ENCODE assay signal across 8 cellular contexts in the genomic region with DNA sequence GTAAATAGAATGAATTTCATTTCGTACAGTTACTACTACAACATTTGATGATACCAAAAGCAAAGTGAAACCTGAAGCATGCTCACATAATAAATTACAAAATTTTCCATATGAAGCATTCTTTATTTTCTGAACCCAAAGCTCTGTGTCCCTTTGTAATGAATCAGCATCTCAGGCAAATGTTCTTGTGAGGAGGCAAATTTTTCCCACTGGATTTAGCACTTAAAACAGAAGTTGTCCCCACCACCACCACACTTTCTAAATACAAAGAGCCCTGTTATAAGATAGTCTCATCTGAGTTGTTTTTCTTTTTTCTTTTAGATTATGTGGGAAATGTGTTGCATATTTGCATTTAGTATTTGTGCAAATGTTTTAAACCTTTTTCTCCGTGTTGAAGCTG.
DNase-seq lines count a peak whose midpoint lies in the region; ATAC-seq lines count a peak whose summit lies in the region.

No MANE protein-coding gene starts in this region.

- no peaks in the 10 kb centered on the region for H3K9me2 ChIP-seq in GM23248 (ENCODE audit: insufficient read depth)

- H2AFZ ChIP-seq in GM23248 = peak overlapping the region; percentile 93

- no peaks in the 10 kb centered on the region for H3K9me3 Mint-ChIP-seq in activated T-helper 1 cell treated with anti-CD3 and anti-CD28 coated beads, Interleukin-12 subunit alpha, Interleukin-12 subunit beta, Interleukin-2, Interleukin-4 antibody, amounts not matched to agents 30 ng/mL and 10 ng/mL and 1 ng/mL, durations not matched to agents 14 hours and 24 hours and 36 hours
- H3K9me3 Mint-ChIP-seq in stimulated activated effector memory CD8-positive, alpha-beta T cell treated with anti-CD3 and anti-CD28 coated beads, Interleukin-12 subunit alpha, Interleukin-12 subunit beta, amount 100 ng/mL, for 72 hours = no peaks in the 10 kb centered on the region

- peak; percentile 29 for DNase-seq in Ammon's horn (ENCODE audit: low spot score)
- DNase-seq in GM23248 = peak; percentile 61
- no peak for DNase-seq in activated T-helper 1 cell treated with anti-CD3 and anti-CD28 coated beads, Interleukin-12 subunit alpha, Interleukin-12 subunit beta, Interleukin-2, Interleukin-4 antibody, amounts not matched to agents 30 ng/mL and 10 ng/mL and 1 ng/mL, durations not matched to agents 14 hours and 24 hours and 36 hours (ENCODE audit: low spot score)
- no peak for DNase-seq in stimulated activated effector memory CD8-positive, alpha-beta T cell treated with anti-CD3 and anti-CD28 coated beads, Interleukin-12 subunit alpha, Interleukin-12 subunit beta, amount 100 ng/mL, for 72 hours (ENCODE audit: low spot score in 2 of 2)
- DNase-seq in NOMO-1 treated with dmso at 0.1 percent for 144 hours (lab: John Stamatoyannopoulos, UW; ENCODE audit: unreplicated experiment) = no peak
- DNase-seq in AG08396 (ENCODE audit: low spot score) = no peak

- H3K36me3 Mint-ChIP-seq in activated T-helper 1 cell treated with anti-CD3 and anti-CD28 coated beads, Interleukin-12 subunit alpha, Interleukin-12 subunit beta, Interleukin-2, Interleukin-4 antibody, amounts not matched to agents 30 ng/mL and 10 ng/mL and 1 ng/mL, durations not matched to agents 14 hours and 24 hours and 36 hours (ENCODE audit: low read depth) = peaks cover 3% of the 10 kb centered on the region
- no peaks in the 10 kb centered on the region for H3K36me3 Mint-ChIP-seq in stimulated activated effector memory CD8-positive, alpha-beta T cell treated with anti-CD3 and anti-CD28 coated beads, Interleukin-12 subunit alpha, Interleukin-12 subunit beta, amount 100 ng/mL, for 72 hours

- H3K9ac ChIP-seq in GM23248 = peak overlapping the region; percentile 87

- H3F3A ChIP-seq in GM23248 (ENCODE audit: insufficient read depth) = peaks cover 21% of the 10 kb centered on the region

- H3K36me3 ChIP-seq in GM23248 (ENCODE audit: low read depth) = no peaks in the 10 kb centered on the region

- intact Hi-C loops in activated T-helper 1 cell treated with anti-CD3 and anti-CD28 coated beads, Interleukin-12 subunit alpha, Interleukin-12 subunit beta, Interleukin-2, Interleukin-4 antibody, amounts not matched to agents 30 ng/mL and 10 ng/mL and 1 ng/mL, durations not matched to agents 14 hours and 24 hours and 36 hours (cut with micrococcal nuclease) = loop anchor here (2.0 to 5.0 kb wide), 5 partner anchors 330 to 1013 kb away; partner anchors contain the start of genes CISD2, MANBA, SLC9B2 and UBE2D3

- WGBS in GM23248 (ENCODE audit: low coverage in 1 of 2, low lambda C conversion rate in 2 of 2, missing lambda C conversion rate in 2 of 2), 2 experiments = 3 to 8% methylated on average over 2 of the region's 2 CpGs

- H3K4me1 ChIP-seq in GM23248 (ENCODE audit: insufficient read depth) = peaks cover 16% of the 10 kb centered on the region

- H3K27me3 Mint-ChIP-seq in activated T-helper 1 cell treated with anti-CD3 and anti-CD28 coated beads, Interleukin-12 subunit alpha, Interleukin-12 subunit beta, Interleukin-2, Interleukin-4 antibody, amounts not matched to agents 30 ng/mL and 10 ng/mL and 1 ng/mL, durations not matched to agents 14 hours and 24 hours and 36 hours (ENCODE audit: insufficient read depth) = peaks cover 5% of the 10 kb centered on the region

- H3K9me3 ChIP-seq in GM23248 (ENCODE audit: low read depth) (no peaks in the 10 kb centered on the region), iPS-18c (ENCODE audit: control insufficient read depth, insufficient read depth, low read length) (no peaks in the 10 kb centered on the region)

- peak overlapping the region; percentile 86 for H3K4me3 ChIP-seq in GM23248
- H3K4me3 ChIP-seq in iPS-18c (ENCODE audit: insufficient read depth, low read depth, low read length) = peak overlapping the region; percentile 32; the same call in 1 of the 2 replicates

- peak overlapping the region; percentile 87 for H3K4me3 Mint-ChIP-seq in activated T-helper 1 cell treated with anti-CD3 and anti-CD28 coated beads, Interleukin-12 subunit alpha, Interleukin-12 subunit beta, Interleukin-2, Interleukin-4 antibody, amounts not matched to agents 30 ng/mL and 10 ng/mL and 1 ng/mL, durations not matched to agents 14 hours and 24 hours and 36 hours
- peak overlapping the region; percentile 76 for H3K4me3 Mint-ChIP-seq in stimulated activated effector memory CD8-positive, alpha-beta T cell treated with anti-CD3 and anti-CD28 coated beads, Interleukin-12 subunit alpha, Interleukin-12 subunit beta, amount 100 ng/mL, for 72 hours

- no peaks in the 10 kb centered on the region for H3K79me2 ChIP-seq in GM23248 (ENCODE audit: insufficient read depth)

- peak overlapping the region; percentile 82 for H3K27ac Mint-ChIP-seq in activated T-helper 1 cell treated with anti-CD3 and anti-CD28 coated beads, Interleukin-12 subunit alpha, Interleukin-12 subunit beta, Interleukin-2, Interleukin-4 antibody, amounts not matched to agents 30 ng/mL and 10 ng/mL and 1 ng/mL, durations not matched to agents 14 hours and 24 hours and 36 hours
- peak overlapping the region; percentile 86 for H3K27ac Mint-ChIP-seq in stimulated activated effector memory CD8-positive, alpha-beta T cell treated with anti-CD3 and anti-CD28 coated beads, Interleukin-12 subunit alpha, Interleukin-12 subunit beta, amount 100 ng/mL, for 72 hours

- no peaks in the 10 kb centered on the region for H4K20me1 ChIP-seq in GM23248 (ENCODE audit: insufficient read depth)

- ATAC-seq in stimulated activated effector memory CD8-positive, alpha-beta T cell treated with anti-CD3 and anti-CD28 coated beads, Interleukin-12 subunit alpha, Interleukin-12 subunit beta, amount 100 ng/mL, for 72 hours = no peak
- ATAC-seq in HG03432 (IDR thresholded peaks at IDR 0.05; ENCODE audit: unreplicated experiment) = no peak

- H3K4me2 ChIP-seq in GM23248 (ENCODE audit: unreplicated experiment) = peak overlapping the region; percentile 90

- H3K4me1 Mint-ChIP-seq in activated T-helper 1 cell treated with anti-CD3 and anti-CD28 coated beads, Interleukin-12 subunit alpha, Interleukin-12 subunit beta, Interleukin-2, Interleukin-4 antibody, amounts not matched to agents 30 ng/mL and 10 ng/mL and 1 ng/mL, durations not matched to agents 14 hours and 24 hours and 36 hours (ENCODE audit: low read depth) = peaks cover 15% of the 10 kb centered on the region
- H3K4me1 Mint-ChIP-seq in stimulated activated effector memory CD8-positive, alpha-beta T cell treated with anti-CD3 and anti-CD28 coated beads, Interleukin-12 subunit alpha, Interleukin-12 subunit beta, amount 100 ng/mL, for 72 hours = peaks cover 8% of the 10 kb centered on the region

- peak overlapping the region; percentile 53 for H3K27ac ChIP-seq in GM23248

- in situ Hi-C loops in GM23248 (cut with MboI) = no loop called here

- H3K27me3 ChIP-seq in GM23248 (replicated peaks; ENCODE audit: insufficient read depth) = no peaks in the 10 kb centered on the region

Comparison
In these comparisons a context has a peak if more than half of its experiments do, and no peak if none do; other contexts are left out.
1. DNase-seq: peak in Ammon's horn (single experiment) and GM23248 (single experiment); none in activated T-helper 1 cell treated with anti-CD3 and anti-CD28 coated beads, Interleukin-12 subunit alpha, Interleukin-12 subunit beta, Interleukin-2, Interleukin-4 antibody, amounts not matched to agents 30 ng/mL and 10 ng/mL and 1 ng/mL, durations not matched to agents 14 hours and 24 hours and 36 hours (single experiment), stimulated activated effector memory CD8-positive, alpha-beta T cell treated with anti-CD3 and anti-CD28 coated beads, Interleukin-12 subunit alpha, Interleukin-12 subunit beta, amount 100 ng/mL, for 72 hours (0 of 2), NOMO-1 treated with dmso at 0.1 percent for 144 hours (single experiment) and AG08396 (single experiment).